In the genomic region with DNA sequence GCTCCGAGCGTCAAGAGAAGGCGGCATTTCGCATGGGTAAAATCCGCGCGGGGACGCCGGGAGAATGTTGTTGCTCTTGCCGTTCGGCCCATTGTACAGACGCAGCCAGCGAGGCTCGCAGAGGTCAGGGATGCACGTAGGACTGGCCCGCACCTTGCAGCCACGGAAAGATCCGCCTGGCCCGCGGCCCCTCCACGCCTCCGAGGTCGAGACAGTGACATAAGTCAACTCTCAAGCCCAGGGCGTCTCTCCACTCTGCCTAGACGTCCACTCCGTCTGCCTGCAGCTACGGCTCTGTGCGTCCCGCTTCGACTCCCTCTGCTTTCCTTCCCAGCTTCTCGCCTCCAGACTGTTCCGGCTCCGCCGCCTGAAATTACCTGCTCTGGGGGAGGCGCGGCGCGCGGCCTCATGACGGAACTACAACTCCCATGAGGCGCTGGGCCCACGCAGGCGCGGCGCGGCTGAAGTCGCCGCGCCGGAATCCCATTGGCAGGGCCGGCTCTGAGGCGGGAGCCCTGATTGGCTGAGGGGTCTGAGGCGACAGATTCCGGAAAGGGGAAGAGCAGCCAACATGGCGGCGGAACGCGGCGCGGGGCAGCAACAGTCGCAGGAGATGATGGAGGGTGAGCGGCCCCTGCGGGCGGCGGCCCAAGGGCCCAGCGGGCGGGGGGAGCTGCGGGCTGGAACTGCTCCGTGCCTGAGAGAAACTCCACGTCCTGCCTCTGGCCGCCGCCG, we compare ENCODE assay signal across 1 cellular context.
TF ChIP-seq lines count a peak whose summit lies in the region.

A gene with protein sequence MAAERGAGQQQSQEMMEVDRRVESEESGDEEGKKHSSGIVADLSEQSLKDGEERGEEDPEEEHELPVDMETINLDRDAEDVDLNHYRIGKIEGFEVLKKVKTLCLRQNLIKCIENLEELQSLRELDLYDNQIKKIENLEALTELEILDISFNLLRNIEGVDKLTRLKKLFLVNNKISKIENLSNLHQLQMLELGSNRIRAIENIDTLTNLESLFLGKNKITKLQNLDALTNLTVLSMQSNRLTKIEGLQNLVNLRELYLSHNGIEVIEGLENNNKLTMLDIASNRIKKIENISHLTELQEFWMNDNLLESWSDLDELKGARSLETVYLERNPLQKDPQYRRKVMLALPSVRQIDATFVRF (plus strand): TSS at position 543 of the 735 bp plus-strand sequence. CDS start 29 bp downstream, at position 572.

TF ChIP-seq in H1, 55 proteins besides CTCF, POLR2A, EP300 and RAD21 (continued from another document):
- TF ChIP-seq, protein P1, sequence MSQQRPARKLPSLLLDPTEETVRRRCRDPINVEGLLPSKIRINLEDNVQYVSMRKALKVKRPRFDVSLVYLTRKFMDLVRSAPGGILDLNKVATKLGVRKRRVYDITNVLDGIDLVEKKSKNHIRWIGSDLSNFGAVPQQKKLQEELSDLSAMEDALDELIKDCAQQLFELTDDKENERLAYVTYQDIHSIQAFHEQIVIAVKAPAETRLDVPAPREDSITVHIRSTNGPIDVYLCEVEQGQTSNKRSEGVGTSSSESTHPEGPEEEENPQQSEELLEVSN (IDR thresholded peaks at IDR 0.05), result no peak
